In genomic region chr4:113579360-113579759, GRCh38 we compare ENCODE assay signal across 1 cellular context.
TF ChIP-seq lines count a peak whose summit lies in the region.

No MANE protein-coding gene starts in this region.

TF ChIP-seq in HEK293, 187 proteins besides CTCF, POLR2A, EP300 and RAD21 (continued from another document):
- TF ChIP-seq BCL6B (tag by site-specific recombination; IDR thresholded peaks at IDR 0.05) = no peak
- no peak for TF ChIP-seq ZBTB49 (tag by site-specific recombination; IDR thresholded peaks at IDR 0.05; ENCODE audit: low read depth)
- no peak for TF ChIP-seq ZNF555 (tag by site-specific recombination; conservative IDR thresholded peaks at IDR 0.05)
- TF ChIP-seq ZNF558 (tag by site-specific recombination; IDR thresholded peaks at IDR 0.05) = no peak
- TF ChIP-seq ZNF311 (tag by site-specific recombination; IDR thresholded peaks at IDR 0.05; ENCODE audit: borderline replicate concordance) = no peak
- no peak for TF ChIP-seq ZNF571 (tag by site-specific recombination; IDR thresholded peaks at IDR 0.05)
